In genomic region chr11:57974830-57975229, GRCh38 we compare ENCODE assay signal across 1 cellular context.
TF ChIP-seq lines count a peak whose summit lies in the region.

No MANE protein-coding gene starts in this region.

TF ChIP-seq in HepG2, 621 proteins besides CTCF, POLR2A, EP300 and RAD21:
- TF ChIP-seq ZNF687 (CRISPR knock-in tag; IDR thresholded peaks at IDR 0.05) = 0 out of 2 replicates have a peak, but pooled peaks have one; percentile 14
- TF ChIP-seq HOXD1 (CRISPR knock-in tag; IDR thresholded peaks at IDR 0.05) = no peak
- TF ChIP-seq, protein P1, sequence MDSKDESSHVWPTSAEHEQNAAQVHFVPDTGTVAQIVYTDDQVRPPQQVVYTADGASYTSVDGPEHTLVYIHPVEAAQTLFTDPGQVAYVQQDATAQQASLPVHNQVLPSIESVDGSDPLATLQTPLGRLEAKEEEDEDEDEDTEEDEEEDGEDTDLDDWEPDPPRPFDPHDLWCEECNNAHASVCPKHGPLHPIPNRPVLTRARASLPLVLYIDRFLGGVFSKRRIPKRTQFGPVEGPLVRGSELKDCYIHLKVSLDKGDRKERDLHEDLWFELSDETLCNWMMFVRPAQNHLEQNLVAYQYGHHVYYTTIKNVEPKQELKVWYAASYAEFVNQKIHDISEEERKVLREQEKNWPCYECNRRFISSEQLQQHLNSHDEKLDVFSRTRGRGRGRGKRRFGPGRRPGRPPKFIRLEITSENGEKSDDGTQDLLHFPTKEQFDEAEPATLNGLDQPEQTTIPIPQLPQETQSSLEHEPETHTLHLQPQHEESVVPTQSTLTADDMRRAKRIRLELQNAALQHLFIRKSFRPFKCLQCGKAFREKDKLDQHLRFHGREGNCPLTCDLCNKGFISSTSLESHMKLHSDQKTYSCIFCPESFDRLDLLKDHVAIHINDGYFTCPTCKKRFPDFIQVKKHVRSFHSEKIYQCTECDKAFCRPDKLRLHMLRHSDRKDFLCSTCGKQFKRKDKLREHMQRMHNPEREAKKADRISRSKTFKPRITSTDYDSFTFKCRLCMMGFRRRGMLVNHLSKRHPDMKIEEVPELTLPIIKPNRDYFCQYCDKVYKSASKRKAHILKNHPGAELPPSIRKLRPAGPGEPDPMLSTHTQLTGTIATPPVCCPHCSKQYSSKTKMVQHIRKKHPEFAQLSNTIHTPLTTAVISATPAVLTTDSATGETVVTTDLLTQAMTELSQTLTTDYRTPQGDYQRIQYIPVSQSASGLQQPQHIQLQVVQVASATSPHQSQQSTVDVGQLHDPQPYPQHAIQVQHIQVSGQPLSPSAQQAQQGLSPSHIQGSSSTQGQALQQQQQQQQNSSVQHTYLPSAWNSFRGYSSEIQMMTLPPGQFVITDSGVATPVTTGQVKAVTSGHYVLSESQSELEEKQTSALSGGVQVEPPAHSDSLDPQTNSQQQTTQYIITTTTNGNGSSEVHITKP (CRISPR knock-in tag; IDR thresholded peaks at IDR 0.05; ENCODE audit: low read depth) = no peak
- no peak for TF ChIP-seq ZSCAN9 (CRISPR knock-in tag; IDR thresholded peaks at IDR 0.05; ENCODE audit: borderline replicate concordance)
- peak; percentile 57; the same call in 1 of the 2 replicates for TF ChIP-seq ZBTB38 (CRISPR knock-in tag; IDR thresholded peaks at IDR 0.05)
- no peak for TF ChIP-seq NAIF1 (CRISPR knock-in tag; IDR thresholded peaks at IDR 0.05; ENCODE audit: borderline replicate concordance)
- TF ChIP-seq ZNF512 (CRISPR knock-in tag; IDR thresholded peaks at IDR 0.05) = 0 out of 2 replicates have a peak, but pooled peaks have one; percentile 58
